Comparison of ENCODE assay signal across 20 cellular contexts in genomic region chr2:219314804-219315468, GRCh38. TPM values are rescaled to one million over a fixed set of nuclear protein-coding genes. Genes with fewer than 3 reads are reported as not detected.
DNase-seq lines count a peak whose midpoint lies in the region; ATAC-seq and TF ChIP-seq lines count a peak whose summit lies in the region.
"Had no signal": no experiment of that assay in that cellular context is flagged by ENCODE, and none has a peak within 500 bp of the region (broad histone marks: within the 10 kb centered on the region; RNA-seq: fewer than 3 reads in every experiment).

No MANE protein-coding gene starts in this region.

- H3K27me3 ChIP-seq in breast epithelium = peaks cover 0 to 6% of the 10 kb centered on the region in 2 donors

- TF ChIP-seq POLR2A in breast epithelium (IDR thresholded peaks at IDR 0.05) = no peak

- DNase-seq in MCF 10A (ENCODE audit: unreplicated experiment) (peak; percentile 10), breast epithelium (ENCODE audit: low spot score in 2 of 2) (no peak), HT1080 (ENCODE audit: low read depth) (peak; percentile 32), astrocyte of the hippocampus (ENCODE audit: low read depth, low spot score) (peak; percentile 48), osteocyte (ENCODE audit: extremely low spot score, unreplicated experiment) (peak; percentile 36), HuH-7 (ENCODE audit: low spot score) (no peak)
- DNase-seq in natural killer cell treated with Interleukin-12 subunit alpha and Interleukin-12 subunit beta and Interleukin-15 and Interleukin-18, amount 100 ng/mL, for 72 hours (ENCODE audit: low spot score) = no peak
- DNase-seq: 8988T; CD8-positive, alpha-beta T cell; DMS79; NCI-H187; NCI-H2107; NCI-H2227 treated with DMSO at 0.1 percent for 48 hours; NCI-H510A treated with DMSO at 0.1 percent for 48 hours; SIG-M5 had no signal

- no peak overlapping the region for H3K27ac Mint-ChIP-seq in MCF 10A (ENCODE audit: low read depth, unreplicated experiment)
- no peak overlapping the region for H3K27ac Mint-ChIP-seq in osteocyte (ENCODE audit: unreplicated experiment)
- no peak overlapping the region for H3K27ac Mint-ChIP-seq in natural killer cell treated with Interleukin-12 subunit alpha and Interleukin-12 subunit beta and Interleukin-15 and Interleukin-18, amount 100 ng/mL, for 72 hours
- H3K27ac Mint-ChIP-seq: CD8-positive, alpha-beta T cell had no signal

- H3K4me3 Mint-ChIP-seq in MCF 10A (ENCODE audit: unreplicated experiment) (no peak overlapping the region), osteocyte (ENCODE audit: unreplicated experiment) (no peak overlapping the region)
- no peak overlapping the region for H3K4me3 Mint-ChIP-seq in natural killer cell treated with Interleukin-12 subunit alpha and Interleukin-12 subunit beta and Interleukin-15 and Interleukin-18, amount 100 ng/mL, for 72 hours
- H3K4me3 Mint-ChIP-seq: CD8-positive, alpha-beta T cell had no signal

- POLR2A ChIA-PET in MCF 10A (lab: Yijun Ruan, JAX) = interaction anchor here (0.6 kb wide), 1 partner anchor 45 kb away, joined by 5 read pairs; no protein-coding TSS in a partner anchor

- no TSS peak for BruUV-seq in MCF 10A (replicated peaks; lab: Mats Ljungman, UMichigan)

- no peaks in the 10 kb centered on the region for H3K36me3 Mint-ChIP-seq in MCF 10A (ENCODE audit: insufficient read depth, unreplicated experiment)
- H3K36me3 Mint-ChIP-seq in osteocyte (ENCODE audit: unreplicated experiment) = no peaks in the 10 kb centered on the region
- H3K36me3 Mint-ChIP-seq in natural killer cell treated with Interleukin-12 subunit alpha and Interleukin-12 subunit beta and Interleukin-15 and Interleukin-18, amount 100 ng/mL, for 72 hours = no peaks in the 10 kb centered on the region
- H3K36me3 Mint-ChIP-seq: CD8-positive, alpha-beta T cell had no signal

- H3K27ac ChIP-seq in breast epithelium = no peak overlapping the region
- H3K27ac ChIP-seq: BLaER1, RWPE1 had no signal

- CTCF ChIA-PET in MCF 10A (lab: Yijun Ruan, JAX) = interaction anchor here (0.6 to 2.7 kb wide), 3 partner anchors 20 to 267 kb away, joined by 3 to 9 read pairs (median 3); no protein-coding TSS in a partner anchor

- TF ChIP-seq CTCF in MCF 10A (IDR thresholded peaks at IDR 0.05; ENCODE audit: unreplicated experiment) (no peak), breast epithelium (IDR thresholded peaks at IDR 0.05) (no peak), osteocyte (IDR thresholded peaks at IDR 0.05) (no peak)

- no peaks in the 10 kb centered on the region for H3K36me3 ChIP-seq in breast epithelium
- H3K36me3 ChIP-seq: BLaER1, HAP-1 had no signal

- intact Hi-C loops in MCF 10A (cut with micrococcal nuclease) (no loop called here), breast epithelium (cut with DNase I; ENCODE audit: low total_unique reads) (loop anchor here (5.0 kb wide), 1 partner anchor 698 kb away; no protein-coding TSS in a partner anchor)

- H3K4me3 ChIP-seq in breast epithelium = no peak overlapping the region
- H3K4me3 ChIP-seq: BLaER1, HAP-1 had no signal

- no peaks in the 10 kb centered on the region for H3K4me1 ChIP-seq in breast epithelium
- H3K4me1 ChIP-seq: BLaER1, HAP-1 had no signal

- H3K4me1 Mint-ChIP-seq in MCF 10A (ENCODE audit: insufficient read depth, unreplicated experiment) = no peaks in the 10 kb centered on the region
- H3K4me1 Mint-ChIP-seq in osteocyte (ENCODE audit: unreplicated experiment) = no peaks in the 10 kb centered on the region
- no peaks in the 10 kb centered on the region for H3K4me1 Mint-ChIP-seq in natural killer cell treated with Interleukin-12 subunit alpha and Interleukin-12 subunit beta and Interleukin-15 and Interleukin-18, amount 100 ng/mL, for 72 hours (ENCODE audit: low read depth in 2 of 2)

- H3K27me3 Mint-ChIP-seq in MCF 10A (ENCODE audit: insufficient read depth, unreplicated experiment) = peaks cover 15% of the 10 kb centered on the region
- peaks cover 16% of the 10 kb centered on the region for H3K27me3 Mint-ChIP-seq in osteocyte (ENCODE audit: unreplicated experiment)
- H3K27me3 Mint-ChIP-seq in natural killer cell treated with Interleukin-12 subunit alpha and Interleukin-12 subunit beta and Interleukin-15 and Interleukin-18, amount 100 ng/mL, for 72 hours = peaks cover 14 to 22% of the 10 kb centered on the region in 2 donors

- H3K9me3 ChIP-seq in breast epithelium = no peaks in the 10 kb centered on the region
- H3K9me3 ChIP-seq: BLaER1, HAP-1 had no signal

- ATAC-seq in HG02981 (IDR thresholded peaks at IDR 0.05; ENCODE audit: unreplicated experiment) = no peak
- ATAC-seq in natural killer cell treated with Interleukin-12 subunit alpha and Interleukin-12 subunit beta and Interleukin-15 and Interleukin-18, amount 100 ng/mL, for 72 hours = no peak
- ATAC-seq: CD8-positive, alpha-beta T cell had no signal

- H3K9me3 Mint-ChIP-seq in MCF 10A (ENCODE audit: unreplicated experiment) (no peaks in the 10 kb centered on the region), osteocyte (ENCODE audit: unreplicated experiment) (no peaks in the 10 kb centered on the region)
- H3K9me3 Mint-ChIP-seq in natural killer cell treated with Interleukin-12 subunit alpha and Interleukin-12 subunit beta and Interleukin-15 and Interleukin-18, amount 100 ng/mL, for 72 hours = no peaks in the 10 kb centered on the region
- H3K9me3 Mint-ChIP-seq: CD8-positive, alpha-beta T cell had no signal

RNA-seq across cellular contexts. Expression of gene PTPRN, which starts 5.7 kb away (rescaled TPM):
- not detected in 2 replicates for total RNA-seq in MCF 10A (2022)
- total RNA-seq in breast epithelium = under 1 TPM in 2 of 3 donors, not detected in 1; 0.33 to 0.44 TPM
- total RNA-seq in HT1080 (2014; rRNA removed; shearing (Covaris generic)) = 10.2 and 11.2 TPM in 2 replicates
- polyA plus RNA-seq in HT1080 (2015; cell fraction: cytosol; rRNA removed) = 2.0 and 2.4 TPM in 2 replicates
- 3.2 and 4.1 TPM in 2 replicates for polyA plus RNA-seq in HT1080 (2015; cell fraction: nucleus; rRNA removed)
- total RNA-seq in osteocyte = 0.24 TPM in 1 of 2 replicates, not detected in the other
- total RNA-seq in natural killer cell treated with Interleukin-12 subunit alpha and Interleukin-12 subunit beta and Interleukin-15 and Interleukin-18, amount 100 ng/mL, for 72 hours = not detected
- total RNA-seq: T-helper 1 cell treated with Interleukin-12 subunit alpha and Interleukin-12 subunit beta and Interleukin-4 antibody, amounts not matched to agents 30 ng/mL and 1 ng/mL, for 36 hours had no signal

RNA-seq across cellular contexts. Expression of gene RESP18, which starts 17.6 kb away (rescaled TPM):
- total RNA-seq in MCF 10A (2022) (not detected in 2 replicates), breast epithelium (not detected), osteocyte (not detected in 2 replicates)
- not detected in 2 replicates for total RNA-seq in HT1080 (2014; rRNA removed; shearing (Covaris generic))
- not detected in 2 replicates for polyA plus RNA-seq in HT1080 (2015; cell fraction: cytosol; rRNA removed)
- polyA plus RNA-seq in HT1080 (2015; cell fraction: nucleus; rRNA removed) = not detected in 2 replicates
- total RNA-seq in natural killer cell treated with Interleukin-12 subunit alpha and Interleukin-12 subunit beta and Interleukin-15 and Interleukin-18, amount 100 ng/mL, for 72 hours = not detected
- total RNA-seq: CD8-positive, alpha-beta T cell; T-helper 1 cell treated with Interleukin-12 subunit alpha and Interleukin-12 subunit beta and Interleukin-4 antibody, amounts not matched to agents 30 ng/mL and 1 ng/mL, for 36 hours had no signal

RNA-seq across cellular contexts. Expression of gene DNAJB2, which starts 35.8 kb away (rescaled TPM):
- total RNA-seq in MCF 10A (2022) = 58.2 and 59.8 TPM in 2 replicates
- 10 to 100 TPM; 49.9 to 88.3 (median 59.0) TPM for total RNA-seq in breast epithelium
- 11.5 and 13.8 TPM in 2 replicates for total RNA-seq in HT1080 (2014; rRNA removed; shearing (Covaris generic))
- polyA plus RNA-seq in HT1080 (2015; cell fraction: cytosol; rRNA removed) = 11.7 and 13.4 TPM in 2 replicates
- polyA plus RNA-seq in HT1080 (2015; cell fraction: nucleus; rRNA removed) = 20.1 and 26.5 TPM in 2 replicates
- 38.6 and 43.3 TPM in 2 replicates for total RNA-seq in osteocyte
- 10 to 100 TPM; 43.4 to 47.9 TPM for total RNA-seq in natural killer cell treated with Interleukin-12 subunit alpha and Interleukin-12 subunit beta and Interleukin-15 and Interleukin-18, amount 100 ng/mL, for 72 hours

Comparison
In these comparisons a context has a peak if more than half of its experiments do, and no peak if none do; other contexts are left out.
1. DNase-seq: peak in MCF 10A (single experiment), HT1080 (single experiment), astrocyte of the hippocampus (single experiment) and osteocyte (single experiment); none in breast epithelium (0 of 2), HuH-7 (single experiment) and natural killer cell treated with Interleukin-12 subunit alpha and Interleukin-12 subunit beta and Interleukin-15 and Interleukin-18, amount 100 ng/mL, for 72 hours (single experiment).